Comparison of ENCODE assay signal across 21 cellular contexts in genomic region chr3:60979861-60980739, GRCh38.
A peak's percentile ranks its signal among the peaks of the same experiment; 100 is the strongest.
DNase-seq lines count a peak whose midpoint lies in the region; ATAC-seq and TF ChIP-seq lines count a peak whose summit lies in the region.
"Had no signal": no experiment of that assay in that cellular context is flagged by ENCODE, and none has a peak within 500 bp of the region (broad histone marks: within the 10 kb centered on the region; RNA-seq: fewer than 3 reads in every experiment).

No MANE protein-coding gene starts in this region.

- WGBS in endodermal cell (ENCODE audit: insufficient coverage in 1 of 2, insufficient read length in 1 of 2), 2 experiments, result 68 to 89% methylated on average over 2 to 3 of the region's 3 CpGs

- ATAC-seq in GM21390 (IDR thresholded peaks at IDR 0.05; ENCODE audit: unreplicated experiment), result no peak
- ATAC-seq: activated CD4-positive, alpha-beta T cell treated with anti-CD3 and anti-CD28 coated beads for 36 hours; activated CD8-positive, alpha-beta memory T cell treated with anti-CD3 and anti-CD28 coated beads, Interleukin-2, amount 10 ng/mL, durations not matched to agents 7 days and 5 days; right lobe of liver had no signal

- no peaks in the 10 kb centered on the region for H3K9me3 ChIP-seq in HEK293 (ENCODE audit: control insufficient read depth, insufficient read depth, low read depth, low read length)
- H3K9me3 ChIP-seq in endodermal cell (ENCODE audit: control insufficient read depth, low read length), result peaks cover 20% of the 10 kb centered on the region
- H3K9me3 ChIP-seq: HAP-1, right lobe of liver had no signal

- H3K9ac ChIP-seq in endodermal cell (ENCODE audit: extremely low read depth, low read length, poor library complexity, severe bottlenecking), result no peak overlapping the region

- DNase-seq in endodermal cell (no peak), GM13976 (ENCODE audit: low spot score) (no peak), retina (no peak)
- DNase-seq in stimulated activated CD4-positive, alpha-beta T cell treated with anti-CD3 and anti-CD28 coated beads, Interleukin-15, amount 100 ng/mL, for 24 hours, result no peak
- DNase-seq: activated CD4-positive, alpha-beta T cell treated with anti-CD3 and anti-CD28 coated beads for 36 hours; activated CD8-positive, alpha-beta memory T cell treated with anti-CD3 and anti-CD28 coated beads, Interleukin-2, amount 10 ng/mL, durations not matched to agents 7 days and 5 days; DMS153; Karpas-422; NCI-H1105 treated with DMSO at 0.1 percent for 48 hours; NCI-H2107; NCI-H526 treated with DMSO at 0.1 percent for 48 hours; nephron progenitor cell; OCI-M1; right lobe of liver; SIG-M5; stimulated activated CD4-positive, alpha-beta T cell treated with anti-CD3 and anti-CD28 coated beads, Interleukin-2, amount 100 ng/mL, for 48 hours had no signal

- H3K27ac ChIP-seq in HEK293 (ENCODE audit: extremely low read depth, low read depth, low read length) (no peak overlapping the region), endodermal cell (ENCODE audit: low read depth, low read length) (peak overlapping the region; percentile 36)
- H3K27ac ChIP-seq: C4-2B, right lobe of liver had no signal

- CTCF ChIA-PET in HEK293 (lab: Yijun Ruan, JAX), result interaction anchor here (0.6 kb wide), 1 partner anchor 1667 kb away, joined by 3 read pairs; no protein-coding TSS in a partner anchor

- H3K4me1 ChIP-seq in HEK293 (ENCODE audit: control insufficient read depth, insufficient read depth, low read length) (no peaks in the 10 kb centered on the region), endodermal cell (ENCODE audit: control insufficient read depth, insufficient read depth, low read length) (no peaks in the 10 kb centered on the region)
- H3K4me1 ChIP-seq: HAP-1, right lobe of liver had no signal

- no peaks in the 10 kb centered on the region for H3K27me3 ChIP-seq in endodermal cell (ENCODE audit: control insufficient read depth, insufficient read depth, low read length, poor library complexity, severe bottlenecking)
- H3K27me3 ChIP-seq: right lobe of liver had no signal

- no peak overlapping the region for H3K4me3 ChIP-seq in HEK293 (ENCODE audit: low read depth, low read length)
- no peak overlapping the region for H3K4me3 ChIP-seq in endodermal cell (ENCODE audit: low read length)
- H3K4me3 ChIP-seq: HAP-1, right lobe of liver had no signal

- H3K36me3 Mint-ChIP-seq in endodermal cell (ENCODE audit: low read depth) (no peaks in the 10 kb centered on the region), nephron (ENCODE audit: low read depth) (peaks cover 2% of the 10 kb centered on the region)
- H3K36me3 Mint-ChIP-seq: activated CD8-positive, alpha-beta memory T cell treated with anti-CD3 and anti-CD28 coated beads, Interleukin-2, amount 10 ng/mL, durations not matched to agents 7 days and 5 days had no signal

- H3K4me3 Mint-ChIP-seq in endodermal cell, result no peak overlapping the region
- no peak overlapping the region for H3K4me3 Mint-ChIP-seq in nephron
- H3K4me3 Mint-ChIP-seq: activated CD4-positive, alpha-beta T cell treated with anti-CD3 and anti-CD28 coated beads for 36 hours; activated CD8-positive, alpha-beta memory T cell treated with anti-CD3 and anti-CD28 coated beads, Interleukin-2, amount 10 ng/mL, durations not matched to agents 7 days and 5 days; nephron progenitor cell had no signal

- H3K36me3 ChIP-seq in HEK293 (ENCODE audit: control insufficient read depth in 2 of 2, insufficient read depth in 1 of 2, low read length in 2 of 2), result no peaks in the 10 kb centered on the region
- no peaks in the 10 kb centered on the region for H3K36me3 ChIP-seq in endodermal cell (ENCODE audit: control insufficient read depth, insufficient read depth, low read length)
- H3K36me3 ChIP-seq: HAP-1, right lobe of liver had no signal

- in situ Hi-C loops in GM13976 (cut with MboI; ENCODE audit: low sequenced_read_pairs, unreplicated experiment), result no loop called here

- H3K27me3 Mint-ChIP-seq in endodermal cell (ENCODE audit: insufficient read depth) (no peaks in the 10 kb centered on the region), nephron (ENCODE audit: low read depth) (no peaks in the 10 kb centered on the region)
- H3K27me3 Mint-ChIP-seq: activated CD4-positive, alpha-beta T cell treated with anti-CD3 and anti-CD28 coated beads for 36 hours; activated CD8-positive, alpha-beta memory T cell treated with anti-CD3 and anti-CD28 coated beads, Interleukin-2, amount 10 ng/mL, durations not matched to agents 7 days and 5 days had no signal

- TF ChIP-seq CTCF in HEK293 (tag by site-specific recombination; IDR thresholded peaks at IDR 0.05), result no peak
- no peak for TF ChIP-seq CTCF in endodermal cell (conservative IDR thresholded peaks at IDR 0.05)
- TF ChIP-seq CTCF in nephron (IDR thresholded peaks at IDR 0.05; ENCODE audit: unreplicated experiment in 3 of 3), result no peak
- no peak for TF ChIP-seq CTCF in GM13976 (IDR thresholded peaks at IDR 0.05; ENCODE audit: borderline replicate concordance, control extremely low read depth, extremely low read depth, insufficient read depth, missing control alignments)

- H3K4me1 Mint-ChIP-seq in endodermal cell (no peaks in the 10 kb centered on the region), nephron (peaks cover 7% of the 10 kb centered on the region)
- H3K4me1 Mint-ChIP-seq: nephron progenitor cell had no signal

- H3K27ac Mint-ChIP-seq in endodermal cell, result no peak overlapping the region
- H3K27ac Mint-ChIP-seq in nephron, result peak overlapping the region in 2 of 3 experiments; percentile 7
- H3K27ac Mint-ChIP-seq: activated CD4-positive, alpha-beta T cell treated with anti-CD3 and anti-CD28 coated beads for 36 hours; activated CD8-positive, alpha-beta memory T cell treated with anti-CD3 and anti-CD28 coated beads, Interleukin-2, amount 10 ng/mL, durations not matched to agents 7 days and 5 days; nephron progenitor cell had no signal

- H3K9me3 Mint-ChIP-seq in endodermal cell (peaks cover 24% of the 10 kb centered on the region), nephron (peaks cover 19% of the 10 kb centered on the region)

- POLR2A ChIA-PET in HEK293 (lab: Yijun Ruan, JAX), result no interaction called here

TF ChIP-seq in HEK293, 187 proteins besides CTCF, POLR2A, EP300 and RAD21:
- TF ChIP-seq EGR2 (tag by site-specific recombination; IDR thresholded peaks at IDR 0.05; ENCODE audit: low read depth) (peak; percentile 58), ZFHX2 (tag by site-specific recombination; conservative IDR thresholded peaks at IDR 0.05) (peak; percentile 64), HIC1 (tag by site-specific recombination; IDR thresholded peaks at IDR 0.05) (no peak)
